In the genomic region with DNA sequence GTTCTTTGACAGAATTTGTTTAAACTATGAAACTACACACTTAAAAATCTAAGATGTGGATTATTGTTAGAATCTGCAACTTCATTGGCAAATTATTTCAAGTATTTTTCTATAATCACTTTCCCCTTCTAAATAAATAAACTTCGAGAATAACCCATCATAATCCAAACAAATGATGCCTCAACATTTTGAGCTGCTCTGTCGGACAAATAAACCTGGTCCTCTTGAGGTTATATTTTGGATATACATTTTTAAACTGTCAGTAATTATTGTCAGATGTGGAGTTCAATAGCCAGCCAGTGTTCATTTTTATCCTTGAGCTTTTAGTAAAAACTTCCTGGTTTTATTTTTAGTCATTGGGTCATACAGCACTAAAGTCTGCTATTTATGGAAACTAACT, we compare ENCODE assay signal across 7 cellular contexts. TPM values are rescaled to one million over a fixed set of nuclear protein-coding genes. Genes with fewer than 3 reads are reported as not detected.
DNase-seq lines count a peak whose midpoint lies in the region; ATAC-seq, FAIRE-seq and TF ChIP-seq lines count a peak whose summit lies in the region.
"Not testable (repeated sequence)": the region's sequence is repeated elsewhere in the genome, so short reads cannot be mapped to it uniquely, and the experiment has no call there.

No MANE protein-coding gene starts in this region.

- H3K27me3 Mint-ChIP-seq in Calu3 (ENCODE audit: unreplicated experiment); activated T-cell treated with anti-CD3 and anti-CD28 coated beads, Interleukin-2, amount 50 U/mL, for 24 hours; memory B cell: not testable (repeated sequence)

- not testable (repeated sequence) for H3K27me3 ChIP-seq in PC-3 (ENCODE audit: low read length); gastroesophageal sphincter

- not testable (repeated sequence) for H3K9me3 Mint-ChIP-seq in Calu3 (ENCODE audit: low read depth, unreplicated experiment); activated T-cell treated with anti-CD3 and anti-CD28 coated beads, Interleukin-2, amount 50 U/mL, for 24 hours; memory B cell; stimulated activated effector memory CD8-positive, alpha-beta T cell treated with anti-CD3 and anti-CD28 coated beads, Interleukin-12 subunit alpha, Interleukin-12 subunit beta, amount 100 ng/mL, for 72 hours

- WGBS in gastroesophageal sphincter (ENCODE audit: low coverage in 1 of 2), 2 donors: 24 to 57% methylated on average over 2 of the region's 2 CpGs

- H3K36me3 ChIP-seq in PC-3 (ENCODE audit: low read depth, low read length) (peaks cover 64% of the 10 kb centered on the region), gastroesophageal sphincter (peaks cover 0 to 32% of the 10 kb centered on the region in 2 donors)

- H3K27ac ChIP-seq in PC-3 (ENCODE audit: low read length): not testable (repeated sequence)
- H3K27ac ChIP-seq in gastroesophageal sphincter: peak overlapping the region in 3 of 4 donors; percentile 40 to 65 (median 49)

- H3K4me1 ChIP-seq in PC-3 (ENCODE audit: insufficient read depth, low read length): not testable (repeated sequence)
- H3K4me1 ChIP-seq in gastroesophageal sphincter: peaks cover 5 to 64% (median 14%) of the 10 kb centered on the region in 3 donors

- not testable (repeated sequence) for DNase-seq in Calu3; PC-3; activated T-cell treated with anti-CD3 and anti-CD28 coated beads, Interleukin-2, amount 50 U/mL, for 24 hours; memory B cell (ENCODE audit: low spot score in 2 of 2); stimulated activated effector memory CD8-positive, alpha-beta T cell treated with anti-CD3 and anti-CD28 coated beads, Interleukin-12 subunit alpha, Interleukin-12 subunit beta, amount 100 ng/mL, for 72 hours (ENCODE audit: low spot score in 2 of 2)

- TF ChIP-seq EP300 in gastroesophageal sphincter (IDR thresholded peaks at IDR 0.05): not testable (repeated sequence)

- H3K4me1 Mint-ChIP-seq in Calu3 (ENCODE audit: low read depth, unreplicated experiment): not testable (repeated sequence)
- peaks cover 24% of the 10 kb centered on the region for H3K4me1 Mint-ChIP-seq in activated T-cell treated with anti-CD3 and anti-CD28 coated beads, Interleukin-2, amount 50 U/mL, for 24 hours (ENCODE audit: low read depth)
- peaks cover 15% of the 10 kb centered on the region for H3K4me1 Mint-ChIP-seq in memory B cell
- peaks cover 25% of the 10 kb centered on the region for H3K4me1 Mint-ChIP-seq in stimulated activated effector memory CD8-positive, alpha-beta T cell treated with anti-CD3 and anti-CD28 coated beads, Interleukin-12 subunit alpha, Interleukin-12 subunit beta, amount 100 ng/mL, for 72 hours

- peaks cover 21% of the 10 kb centered on the region for H4K20me1 ChIP-seq in PC-3 (ENCODE audit: low read length)

- not testable (repeated sequence) for H3K9me2 ChIP-seq in PC-3 (replicated peaks; ENCODE audit: low read length)

- peak; percentile 62 for FAIRE-seq in colon (lab: Jason Lieb, UNC)

- peaks cover 12% of the 10 kb centered on the region for H3F3A ChIP-seq in PC-3 (ENCODE audit: low read length, unreplicated experiment)

- H2AFZ ChIP-seq in PC-3 (ENCODE audit: low read length): not testable (repeated sequence)

- intact Hi-C loops in Calu3 (cut with micrococcal nuclease; ENCODE audit: unreplicated experiment); PC-3 (cut with micrococcal nuclease): not testable (repeated sequence)

- TF ChIP-seq CTCF in Calu3 (IDR thresholded peaks at IDR 0.05; ENCODE audit: unreplicated experiment); PC-3 (conservative IDR thresholded peaks at IDR 0.05; ENCODE audit: low read depth, low read length); gastroesophageal sphincter (IDR thresholded peaks at IDR 0.05): not testable (repeated sequence)

- POLR2A ChIA-PET in PC-3 (lab: Charles Lee; ENCODE audit: unreplicated experiment): not testable (repeated sequence)

- TSS peak; percentile 3 for BruUV-seq in Calu3 (replicated peaks; lab: Mats Ljungman, UMichigan)
- TSS peak; percentile 7 for BruUV-seq in PC-3 (replicated peaks; lab: Mats Ljungman, UMichigan)

- ATAC-seq in PC-3; gastroesophageal sphincter; memory B cell (ENCODE audit: low read depth); stimulated activated effector memory CD8-positive, alpha-beta T cell treated with anti-CD3 and anti-CD28 coated beads, Interleukin-12 subunit alpha, Interleukin-12 subunit beta, amount 100 ng/mL, for 72 hours: not testable (repeated sequence)

- not testable (repeated sequence) for H3K9ac ChIP-seq in PC-3 (ENCODE audit: low read length)

- not testable (repeated sequence) for H3K4me3 Mint-ChIP-seq in Calu3 (ENCODE audit: low read depth, unreplicated experiment); activated T-cell treated with anti-CD3 and anti-CD28 coated beads, Interleukin-2, amount 50 U/mL, for 24 hours; memory B cell; stimulated activated effector memory CD8-positive, alpha-beta T cell treated with anti-CD3 and anti-CD28 coated beads, Interleukin-12 subunit alpha, Interleukin-12 subunit beta, amount 100 ng/mL, for 72 hours

- H3K4me2 ChIP-seq in PC-3 (ENCODE audit: low read length): not testable (repeated sequence)

- TF ChIP-seq POLR2A in gastroesophageal sphincter (IDR thresholded peaks at IDR 0.05): not testable (repeated sequence)

- peaks cover 25% of the 10 kb centered on the region for H3K79me2 ChIP-seq in PC-3 (ENCODE audit: low read length)

- H3K27ac Mint-ChIP-seq in Calu3 (ENCODE audit: unreplicated experiment): not testable (repeated sequence)
- peak overlapping the region; percentile 44 for H3K27ac Mint-ChIP-seq in activated T-cell treated with anti-CD3 and anti-CD28 coated beads, Interleukin-2, amount 50 U/mL, for 24 hours
- peak overlapping the region; percentile 70 for H3K27ac Mint-ChIP-seq in memory B cell
- peak overlapping the region; percentile 70 for H3K27ac Mint-ChIP-seq in stimulated activated effector memory CD8-positive, alpha-beta T cell treated with anti-CD3 and anti-CD28 coated beads, Interleukin-12 subunit alpha, Interleukin-12 subunit beta, amount 100 ng/mL, for 72 hours

- CTCF ChIA-PET in Calu3 (lab: Charles Lee): interaction anchor here (1.9 kb wide), 1 partner anchor 13 kb away, joined by 4 read pairs; no protein-coding TSS in a partner anchor
- CTCF ChIA-PET in PC-3 (lab: Charles Lee): not testable (repeated sequence)

- not testable (repeated sequence) for H3K4me3 ChIP-seq in PC-3 (ENCODE audit: low read length); gastroesophageal sphincter

- H3K9me3 ChIP-seq in PC-3 (ENCODE audit: low read length); gastroesophageal sphincter: not testable (repeated sequence)

- H3K36me3 Mint-ChIP-seq in Calu3 (ENCODE audit: insufficient read depth, unreplicated experiment): peaks cover 49% of the 10 kb centered on the region
- peaks cover 83% of the 10 kb centered on the region for H3K36me3 Mint-ChIP-seq in activated T-cell treated with anti-CD3 and anti-CD28 coated beads, Interleukin-2, amount 50 U/mL, for 24 hours (ENCODE audit: low read depth)
- H3K36me3 Mint-ChIP-seq in memory B cell: peaks cover 30% of the 10 kb centered on the region
- peaks cover 84% of the 10 kb centered on the region for H3K36me3 Mint-ChIP-seq in stimulated activated effector memory CD8-positive, alpha-beta T cell treated with anti-CD3 and anti-CD28 coated beads, Interleukin-12 subunit alpha, Interleukin-12 subunit beta, amount 100 ng/mL, for 72 hours

RNA-seq across cellular contexts. Expression of a gene that starts 13.4 kb away (rescaled TPM):
- total RNA-seq in Calu3 (2022): 104 and 108 TPM in 2 replicates
- 73.9 and 75.9 TPM in 2 replicates for total RNA-seq in PC-3 (2014; rRNA removed)
- total RNA-seq in gastroesophageal sphincter: 10 to 100 TPM; 65.5 to 92.3 (median 73.5) TPM

RNA-seq across cellular contexts. Expression of a gene that starts 37.9 kb away (rescaled TPM):
- total RNA-seq in Calu3 (2022) (29.9 and 31.5 TPM in 2 replicates), PC-3 (2014; rRNA removed) (21.9 and 22.5 TPM in 2 replicates), gastroesophageal sphincter (10 to 100 TPM; 25.4 to 45.0 (median 37.9) TPM)

RNA-seq across cellular contexts. Expression of a gene that starts 38.0 kb away (rescaled TPM):
- total RNA-seq in Calu3 (2022): 25.0 and 27.7 TPM in 2 replicates
- total RNA-seq in PC-3 (2014; rRNA removed): 45.9 and 47.1 TPM in 2 replicates
- 1 to 10 TPM in 2 of 4 donors, under 1 TPM in 2; 0.47 to 5.3 (median 2.2) TPM for total RNA-seq in gastroesophageal sphincter
